ENCODE assay signal across 1 cellular context in the genomic region with DNA sequence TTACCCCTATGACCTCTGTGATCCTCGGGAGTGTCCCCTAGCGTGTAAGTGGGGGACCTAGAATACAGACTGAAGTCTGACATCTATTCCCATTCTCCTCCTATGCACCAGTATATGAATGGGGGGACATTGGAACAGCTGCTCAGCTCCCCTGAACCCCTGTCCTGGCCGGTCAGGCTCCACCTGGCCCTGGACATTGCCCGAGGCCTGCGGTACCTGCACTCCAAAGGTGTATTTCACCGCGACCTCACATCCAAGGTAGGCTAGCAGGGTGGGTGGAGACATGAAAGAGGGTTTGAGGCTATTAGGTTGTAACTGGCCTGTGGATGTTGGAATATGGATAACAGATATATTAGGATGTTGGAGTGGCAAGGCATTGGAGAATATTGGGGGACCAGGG.
TF ChIP-seq lines count a peak whose summit lies in the region.

No MANE protein-coding gene starts in this region.

TF ChIP-seq in H1, 55 proteins besides CTCF, POLR2A, EP300 and RAD21:
- TF ChIP-seq TEAD4 (IDR thresholded peaks at IDR 0.05; ENCODE audit: low read depth, low read length): no peak
- TF ChIP-seq NRF1 (IDR thresholded peaks at IDR 0.05; ENCODE audit: low read depth, low read length): no peak
